In genomic region chr3:184085389-184085852, GRCh38 we compare ENCODE assay signal across 1 cellular context.
TF ChIP-seq lines count a peak whose summit lies in the region.

No MANE protein-coding gene starts in this region.

TF ChIP-seq in K562, 482 proteins besides CTCF, POLR2A, EP300 and RAD21 (continued from another document and continues in another):
- TF ChIP-seq, protein P1, sequence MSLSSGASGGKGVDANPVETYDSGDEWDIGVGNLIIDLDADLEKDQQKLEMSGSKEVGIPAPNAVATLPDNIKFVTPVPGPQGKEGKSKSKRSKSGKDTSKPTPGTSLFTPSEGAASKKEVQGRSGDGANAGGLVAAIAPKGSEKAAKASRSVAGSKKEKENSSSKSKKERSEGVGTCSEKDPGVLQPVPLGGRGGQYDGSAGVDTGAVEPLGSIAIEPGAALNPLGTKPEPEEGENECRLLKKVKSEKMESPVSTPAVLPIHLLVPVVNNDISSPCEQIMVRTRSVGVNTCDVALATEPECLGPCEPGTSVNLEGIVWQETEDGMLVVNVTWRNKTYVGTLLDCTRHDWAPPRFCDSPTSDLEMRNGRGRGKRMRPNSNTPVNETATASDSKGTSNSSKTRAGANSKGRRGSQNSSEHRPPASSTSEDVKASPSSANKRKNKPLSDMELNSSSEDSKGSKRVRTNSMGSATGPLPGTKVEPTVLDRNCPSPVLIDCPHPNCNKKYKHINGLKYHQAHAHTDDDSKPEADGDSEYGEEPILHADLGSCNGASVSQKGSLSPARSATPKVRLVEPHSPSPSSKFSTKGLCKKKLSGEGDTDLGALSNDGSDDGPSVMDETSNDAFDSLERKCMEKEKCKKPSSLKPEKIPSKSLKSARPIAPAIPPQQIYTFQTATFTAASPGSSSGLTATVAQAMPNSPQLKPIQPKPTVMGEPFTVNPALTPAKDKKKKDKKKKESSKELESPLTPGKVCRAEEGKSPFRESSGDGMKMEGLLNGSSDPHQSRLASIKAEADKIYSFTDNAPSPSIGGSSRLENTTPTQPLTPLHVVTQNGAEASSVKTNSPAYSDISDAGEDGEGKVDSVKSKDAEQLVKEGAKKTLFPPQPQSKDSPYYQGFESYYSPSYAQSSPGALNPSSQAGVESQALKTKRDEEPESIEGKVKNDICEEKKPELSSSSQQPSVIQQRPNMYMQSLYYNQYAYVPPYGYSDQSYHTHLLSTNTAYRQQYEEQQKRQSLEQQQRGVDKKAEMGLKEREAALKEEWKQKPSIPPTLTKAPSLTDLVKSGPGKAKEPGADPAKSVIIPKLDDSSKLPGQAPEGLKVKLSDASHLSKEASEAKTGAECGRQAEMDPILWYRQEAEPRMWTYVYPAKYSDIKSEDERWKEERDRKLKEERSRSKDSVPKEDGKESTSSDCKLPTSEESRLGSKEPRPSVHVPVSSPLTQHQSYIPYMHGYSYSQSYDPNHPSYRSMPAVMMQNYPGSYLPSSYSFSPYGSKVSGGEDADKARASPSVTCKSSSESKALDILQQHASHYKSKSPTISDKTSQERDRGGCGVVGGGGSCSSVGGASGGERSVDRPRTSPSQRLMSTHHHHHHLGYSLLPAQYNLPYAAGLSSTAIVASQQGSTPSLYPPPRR (CRISPR knock-in tag; IDR thresholded peaks at IDR 0.05; ENCODE audit: borderline replicate concordance): no peak
- TF ChIP-seq HNRNPUL1 (IDR thresholded peaks at IDR 0.05; ENCODE audit: low read length) (no peak), GTF2A2 (tag; IDR thresholded peaks at IDR 0.05) (no peak), ZNF12 (CRISPR knock-in tag; IDR thresholded peaks at IDR 0.05) (no peak), GTF2F1 (IDR thresholded peaks at IDR 0.05; ENCODE audit: low read depth, low read length) (no peak), BRD4 (IDR thresholded peaks at IDR 0.05) (no peak), SMARCE1 (IDR thresholded peaks at IDR 0.05) (peak; percentile 93), ZNF274 (IDR thresholded peaks at IDR 0.05; ENCODE audit: borderline replicate concordance, low read depth, low read length) (no peak), ZBED1 (IDR thresholded peaks at IDR 0.05) (0 out of 2 replicates have a peak, but pooled peaks have one; percentile 53), FOXK2 (conservative IDR thresholded peaks at IDR 0.05 in 1 of 2, IDR thresholded peaks at IDR 0.05 in 1 of 2; ENCODE audit: low read depth in 2 of 2) (peak in 1 of 2 experiments; percentile 35; a peak in 1 of 4 replicates), PTRF (tag; IDR thresholded peaks at IDR 0.05) (0 out of 2 replicates have a peak, but pooled peaks have one; percentile 27), POLR2G (IDR thresholded peaks at IDR 0.05; ENCODE audit: low read depth, low read length) (no peak), POLR2B (IDR thresholded peaks at IDR 0.05; ENCODE audit: low read depth, partially characterized antibody) (no peak), E2F8 (IDR thresholded peaks at IDR 0.05; ENCODE audit: low read depth, partially characterized antibody) (no peak), CBFB (CRISPR knock-in tag; IDR thresholded peaks at IDR 0.05) (no peak), NCOA6 (IDR thresholded peaks at IDR 0.05) (no peak), DPF2 (IDR thresholded peaks at IDR 0.05) (peak; percentile 82), CEBPG (CRISPR knock-in tag; IDR thresholded peaks at IDR 0.05) (no peak), CEBPG (tag; conservative IDR thresholded peaks at IDR 0.05 in 1 of 2, IDR thresholded peaks at IDR 0.05 in 1 of 2) (peak; percentile 83 to 93), MCM7 (IDR thresholded peaks at IDR 0.05) (no peak), TAF1 (IDR thresholded peaks at IDR 0.05; ENCODE audit: control insufficient read depth, extremely low read depth, insufficient read depth, low read length, severe bottlenecking) (no peak)
- TF ChIP-seq, protein P2, sequence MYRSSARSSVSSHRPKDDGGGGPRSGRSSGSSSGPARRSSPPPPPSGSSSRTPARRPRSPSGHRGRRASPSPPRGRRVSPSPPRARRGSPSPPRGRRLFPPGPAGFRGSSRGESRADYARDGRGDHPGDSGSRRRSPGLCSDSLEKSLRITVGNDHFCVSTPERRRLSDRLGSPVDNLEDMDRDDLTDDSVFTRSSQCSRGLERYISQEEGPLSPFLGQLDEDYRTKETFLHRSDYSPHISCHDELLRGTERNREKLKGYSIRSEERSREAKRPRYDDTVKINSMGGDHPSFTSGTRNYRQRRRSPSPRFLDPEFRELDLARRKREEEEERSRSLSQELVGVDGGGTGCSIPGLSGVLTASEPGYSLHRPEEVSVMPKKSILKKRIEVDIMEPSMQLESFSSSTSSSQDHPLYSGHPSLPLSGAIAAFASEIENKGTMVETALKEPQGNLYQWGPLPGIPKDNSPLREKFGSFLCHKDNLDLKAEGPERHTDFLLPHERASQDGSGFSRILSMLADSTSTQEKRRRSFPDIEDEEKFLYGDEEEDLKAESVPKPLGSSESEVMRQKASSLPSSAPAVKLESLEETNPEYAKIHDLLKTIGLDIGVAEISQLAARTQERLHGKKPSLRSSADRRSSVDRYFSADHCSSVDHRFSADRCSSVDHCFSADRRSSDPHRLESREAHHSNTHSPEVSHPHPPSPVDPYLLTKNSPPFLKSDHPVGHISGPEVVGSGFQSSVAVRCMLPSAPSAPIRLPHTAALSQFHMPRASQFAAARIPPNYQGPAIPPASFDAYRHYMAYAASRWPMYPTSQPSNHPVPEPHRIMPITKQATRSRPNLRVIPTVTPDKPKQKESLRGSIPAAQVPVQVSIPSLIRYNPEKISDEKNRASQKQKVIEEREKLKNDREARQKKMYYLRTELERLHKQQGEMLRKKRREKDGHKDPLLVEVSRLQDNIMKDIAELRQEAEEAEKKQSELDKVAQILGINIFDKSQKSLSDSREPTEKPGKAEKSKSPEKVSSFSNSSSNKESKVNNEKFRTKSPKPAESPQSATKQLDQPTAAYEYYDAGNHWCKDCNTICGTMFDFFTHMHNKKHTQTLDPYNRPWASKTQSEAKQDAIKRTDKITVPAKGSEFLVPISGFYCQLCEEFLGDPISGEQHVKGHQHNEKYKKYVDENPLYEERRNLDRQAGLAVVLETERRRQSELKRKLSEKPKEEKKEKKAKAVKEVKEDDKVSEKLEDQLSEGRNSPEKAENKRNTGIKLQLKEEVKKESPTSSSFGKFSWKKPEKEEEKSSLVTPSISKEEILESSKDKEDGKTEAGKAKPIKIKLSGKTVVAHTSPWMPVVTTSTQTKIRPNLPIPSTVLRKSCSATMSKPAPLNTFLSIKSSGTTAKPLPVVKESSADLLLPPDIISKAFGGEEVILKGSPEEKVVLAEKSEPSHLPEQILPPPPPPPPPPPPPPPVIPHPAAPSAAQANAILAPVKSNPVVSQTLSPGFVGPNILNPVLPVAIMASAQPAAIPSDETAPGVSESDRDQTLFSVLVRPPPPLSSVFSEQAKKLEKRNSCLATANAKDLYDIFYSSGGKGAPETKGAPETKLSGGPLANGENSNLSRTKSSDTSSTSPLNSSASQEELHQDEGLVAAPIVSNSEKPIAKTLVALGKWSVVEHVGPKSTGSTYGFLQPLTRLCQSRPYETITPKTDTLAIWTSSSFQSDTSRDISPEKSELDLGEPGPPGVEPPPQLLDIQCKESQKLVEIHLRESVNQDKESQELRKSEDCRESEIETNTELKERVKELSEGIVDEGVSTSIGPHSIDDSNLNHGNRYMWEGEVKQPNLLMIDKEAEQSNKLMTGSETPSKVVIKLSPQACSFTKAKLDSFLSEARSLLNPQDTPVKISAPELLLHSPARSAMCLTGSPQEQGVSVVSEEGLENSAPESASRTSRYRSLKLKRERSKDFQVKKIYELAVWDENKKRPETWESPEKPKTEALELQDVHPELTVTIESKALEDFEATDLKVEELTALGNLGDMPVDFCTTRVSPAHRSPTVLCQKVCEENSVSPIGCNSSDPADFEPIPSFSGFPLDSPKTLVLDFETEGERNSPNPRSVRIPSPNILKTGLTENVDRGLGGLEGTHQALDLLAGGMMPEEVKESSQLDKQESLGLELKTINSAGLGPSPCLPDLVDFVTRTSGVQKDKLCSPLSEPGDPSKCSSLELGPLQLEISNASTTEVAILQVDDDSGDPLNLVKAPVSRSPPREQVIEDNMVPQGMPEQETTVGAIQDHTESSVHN (IDR thresholded peaks at IDR 0.05; ENCODE audit: borderline replicate concordance in 1 of 2, low read depth in 1 of 2): peak in 1 of 2 experiments; percentile 52; a peak in 1 of 4 replicates
- TF ChIP-seq, protein P3, sequence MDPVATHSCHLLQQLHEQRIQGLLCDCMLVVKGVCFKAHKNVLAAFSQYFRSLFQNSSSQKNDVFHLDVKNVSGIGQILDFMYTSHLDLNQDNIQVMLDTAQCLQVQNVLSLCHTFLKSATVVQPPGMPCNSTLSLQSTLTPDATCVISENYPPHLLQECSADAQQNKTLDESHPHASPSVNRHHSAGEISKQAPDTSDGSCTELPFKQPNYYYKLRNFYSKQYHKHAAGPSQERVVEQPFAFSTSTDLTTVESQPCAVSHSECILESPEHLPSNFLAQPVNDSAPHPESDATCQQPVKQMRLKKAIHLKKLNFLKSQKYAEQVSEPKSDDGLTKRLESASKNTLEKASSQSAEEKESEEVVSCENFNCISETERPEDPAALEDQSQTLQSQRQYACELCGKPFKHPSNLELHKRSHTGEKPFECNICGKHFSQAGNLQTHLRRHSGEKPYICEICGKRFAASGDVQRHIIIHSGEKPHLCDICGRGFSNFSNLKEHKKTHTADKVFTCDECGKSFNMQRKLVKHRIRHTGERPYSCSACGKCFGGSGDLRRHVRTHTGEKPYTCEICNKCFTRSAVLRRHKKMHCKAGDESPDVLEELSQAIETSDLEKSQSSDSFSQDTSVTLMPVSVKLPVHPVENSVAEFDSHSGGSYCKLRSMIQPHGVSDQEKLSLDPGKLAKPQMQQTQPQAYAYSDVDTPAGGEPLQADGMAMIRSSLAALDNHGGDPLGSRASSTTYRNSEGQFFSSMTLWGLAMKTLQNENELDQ (CRISPR knock-in tag; IDR thresholded peaks at IDR 0.05; ENCODE audit: borderline replicate concordance): no peak
- TF ChIP-seq, protein P4, sequence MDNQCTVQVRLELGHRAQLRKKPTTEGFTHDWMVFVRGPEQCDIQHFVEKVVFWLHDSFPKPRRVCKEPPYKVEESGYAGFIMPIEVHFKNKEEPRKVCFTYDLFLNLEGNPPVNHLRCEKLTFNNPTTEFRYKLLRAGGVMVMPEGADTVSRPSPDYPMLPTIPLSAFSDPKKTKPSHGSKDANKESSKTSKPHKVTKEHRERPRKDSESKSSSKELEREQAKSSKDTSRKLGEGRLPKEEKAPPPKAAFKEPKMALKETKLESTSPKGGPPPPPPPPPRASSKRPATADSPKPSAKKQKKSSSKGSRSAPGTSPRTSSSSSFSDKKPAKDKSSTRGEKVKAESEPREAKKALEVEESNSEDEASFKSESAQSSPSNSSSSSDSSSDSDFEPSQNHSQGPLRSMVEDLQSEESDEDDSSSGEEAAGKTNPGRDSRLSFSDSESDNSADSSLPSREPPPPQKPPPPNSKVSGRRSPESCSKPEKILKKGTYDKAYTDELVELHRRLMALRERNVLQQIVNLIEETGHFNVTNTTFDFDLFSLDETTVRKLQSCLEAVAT (IDR thresholded peaks at IDR 0.05): no peak
- TF ChIP-seq, protein P5, sequence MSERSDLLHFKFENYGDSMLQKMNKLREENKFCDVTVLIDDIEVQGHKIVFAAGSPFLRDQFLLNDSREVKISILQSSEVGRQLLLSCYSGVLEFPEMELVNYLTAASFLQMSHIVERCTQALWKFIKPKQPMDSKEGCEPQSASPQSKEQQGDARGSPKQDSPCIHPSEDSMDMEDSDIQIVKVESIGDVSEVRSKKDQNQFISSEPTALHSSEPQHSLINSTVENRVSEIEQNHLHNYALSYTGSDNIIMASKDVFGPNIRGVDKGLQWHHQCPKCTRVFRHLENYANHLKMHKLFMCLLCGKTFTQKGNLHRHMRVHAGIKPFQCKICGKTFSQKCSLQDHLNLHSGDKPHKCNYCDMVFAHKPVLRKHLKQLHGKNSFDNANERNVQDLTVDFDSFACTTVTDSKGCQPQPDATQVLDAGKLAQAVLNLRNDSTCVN (CRISPR knock-in tag; IDR thresholded peaks at IDR 0.05): no peak
- TF ChIP-seq, protein P6, sequence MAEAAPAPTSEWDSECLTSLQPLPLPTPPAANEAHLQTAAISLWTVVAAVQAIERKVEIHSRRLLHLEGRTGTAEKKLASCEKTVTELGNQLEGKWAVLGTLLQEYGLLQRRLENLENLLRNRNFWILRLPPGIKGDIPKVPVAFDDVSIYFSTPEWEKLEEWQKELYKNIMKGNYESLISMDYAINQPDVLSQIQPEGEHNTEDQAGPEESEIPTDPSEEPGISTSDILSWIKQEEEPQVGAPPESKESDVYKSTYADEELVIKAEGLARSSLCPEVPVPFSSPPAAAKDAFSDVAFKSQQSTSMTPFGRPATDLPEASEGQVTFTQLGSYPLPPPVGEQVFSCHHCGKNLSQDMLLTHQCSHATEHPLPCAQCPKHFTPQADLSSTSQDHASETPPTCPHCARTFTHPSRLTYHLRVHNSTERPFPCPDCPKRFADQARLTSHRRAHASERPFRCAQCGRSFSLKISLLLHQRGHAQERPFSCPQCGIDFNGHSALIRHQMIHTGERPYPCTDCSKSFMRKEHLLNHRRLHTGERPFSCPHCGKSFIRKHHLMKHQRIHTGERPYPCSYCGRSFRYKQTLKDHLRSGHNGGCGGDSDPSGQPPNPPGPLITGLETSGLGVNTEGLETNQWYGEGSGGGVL (CRISPR knock-in tag; IDR thresholded peaks at IDR 0.05): no peak
- TF ChIP-seq, protein P7, sequence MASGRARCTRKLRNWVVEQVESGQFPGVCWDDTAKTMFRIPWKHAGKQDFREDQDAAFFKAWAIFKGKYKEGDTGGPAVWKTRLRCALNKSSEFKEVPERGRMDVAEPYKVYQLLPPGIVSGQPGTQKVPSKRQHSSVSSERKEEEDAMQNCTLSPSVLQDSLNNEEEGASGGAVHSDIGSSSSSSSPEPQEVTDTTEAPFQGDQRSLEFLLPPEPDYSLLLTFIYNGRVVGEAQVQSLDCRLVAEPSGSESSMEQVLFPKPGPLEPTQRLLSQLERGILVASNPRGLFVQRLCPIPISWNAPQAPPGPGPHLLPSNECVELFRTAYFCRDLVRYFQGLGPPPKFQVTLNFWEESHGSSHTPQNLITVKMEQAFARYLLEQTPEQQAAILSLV (tag; IDR thresholded peaks at IDR 0.05): peak; percentile 46; the same call in 1 of the 2 replicates
